ENCODE assay signal across 12 cellular contexts in the genomic region with DNA sequence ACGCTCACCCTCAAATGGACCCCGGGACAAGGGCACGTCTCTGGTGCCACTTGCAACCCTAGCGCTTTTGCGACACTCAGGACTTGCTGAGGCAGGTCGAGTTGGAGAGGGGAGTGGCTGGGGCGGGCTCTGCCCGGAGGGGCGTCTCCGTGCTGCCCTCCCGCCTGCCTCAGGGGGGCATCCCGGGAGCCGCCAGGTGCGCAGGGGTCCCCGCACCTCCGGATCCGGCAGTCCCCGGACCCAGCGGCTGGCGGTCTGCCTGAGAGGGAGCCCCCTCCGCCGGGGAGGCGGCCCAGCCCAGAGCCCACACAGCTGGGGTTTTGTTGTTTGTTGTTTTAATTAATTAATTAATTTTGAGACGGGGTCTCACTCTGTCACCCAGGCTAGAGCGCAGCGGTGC. TPM values are rescaled to one million over a fixed set of nuclear protein-coding genes. Genes with fewer than 3 reads are reported as not detected.
A peak's percentile ranks its signal among the peaks of the same experiment; 100 is the strongest.
DNase-seq lines count a peak whose midpoint lies in the region; ATAC-seq and TF ChIP-seq lines count a peak whose summit lies in the region.
"Had no signal": no experiment of that assay in that cellular context is flagged by ENCODE, and none has a peak within 500 bp of the region (broad histone marks: within the 10 kb centered on the region; RNA-seq: fewer than 3 reads in every experiment).

A gene (minus strand): TSS at position 71 of the 400 bp plus-strand sequence. CDS start 820 bp downstream, outside the sequence.

- POLR2A ChIA-PET in AG04450 (lab: Yijun Ruan, JAX), result interaction anchor here (0.6 kb wide), 1 partner anchor 66 kb away, joined by 4 read pairs; no protein-coding TSS in a partner anchor

- CTCF ChIA-PET in AG04450 (lab: Charles Lee), result interaction anchor here (0.7 to 2.4 kb wide), 3 partner anchors 8 to 54 kb away, joined by 3 to 7 read pairs (median 3); no protein-coding TSS in a partner anchor

- TF ChIP-seq CTCF in AG04450 (IDR thresholded peaks at IDR 0.05; ENCODE audit: low read depth, low read length) (no peak), mucosa of descending colon (IDR thresholded peaks at IDR 0.05) (no peak)

- H3K9ac ChIP-seq in HUES64 (ENCODE audit: low read depth, low read length), result no peak within 1 kb of the TSS

- no peaks in the 10 kb centered on the region for H3K36me3 ChIP-seq in HUES64 (ENCODE audit: insufficient read depth, low read length)
- H3K36me3 ChIP-seq in mucosa of descending colon (ENCODE audit: low read depth), result no peaks in the 10 kb centered on the region
- H3K36me3 ChIP-seq: sigmoid colon had no signal

- H3K9me3 ChIP-seq in AG04450 (ENCODE audit: control insufficient read depth, insufficient read depth, low read length) (peaks cover under 1% of the 10 kb centered on the region; the same call in 1 of the 2 replicates), HUES64 (ENCODE audit: insufficient read depth, low read depth, low read length) (no peaks in the 10 kb centered on the region), mucosa of descending colon (no peaks in the 10 kb centered on the region)
- H3K9me3 ChIP-seq: sigmoid colon had no signal

- DNase-seq in AG04450 (ENCODE audit: low read depth, low spot score) (no peak), ecto neural progenitor cell (ENCODE audit: low spot score) (peak; percentile 64), mucosa of descending colon (peak in 2 of 3 donors; percentile 52 to 69), NCI-H2107 treated with DMSO at 0.1 percent for 48 hours (lab: John Stamatoyannopoulos, UW; ENCODE audit: unreplicated experiment) (no peak), AG08395 (ENCODE audit: low spot score) (no peak)
- no peak for DNase-seq in activated CD8-positive, alpha-beta memory T cell treated with anti-CD3 and anti-CD28 coated beads, Interleukin-2, amount 50 U/mL, for 4 hours
- DNase-seq: activated T-cell treated with anti-CD3 and anti-CD28 coated beads for 4 hours; sigmoid colon; stimulated activated naive CD4-positive, alpha-beta T cell treated with Interleukin-2 at 50 U/mL for 16 hours had no signal

- H3K27ac ChIP-seq in AG04450 (ENCODE audit: low read depth, low read length) (no peak within 1 kb of the TSS), HUES64 (ENCODE audit: low read depth, low read length) (no peak within 1 kb of the TSS)
- H3K27ac ChIP-seq: sigmoid colon, SK-N-MC had no signal

- ATAC-seq in mucosa of descending colon (peak; percentile 67), GM21619 (IDR thresholded peaks at IDR 0.05; ENCODE audit: unreplicated experiment) (no peak)

- 14% methylated on average over 25 of the region's 26 CpGs for WGBS in HUES64

- intact Hi-C loops in mucosa of descending colon (cut with DNase I, micrococcal nuclease), result no loop called here

- H3K27me3 ChIP-seq in AG04450 (ENCODE audit: control insufficient read depth, insufficient read depth, low read length) (peaks cover 7% of the 10 kb centered on the region), HUES64 (ENCODE audit: insufficient read depth, low read length) (no peaks in the 10 kb centered on the region)

- H3K4me1 ChIP-seq in HUES64 (ENCODE audit: insufficient read depth, low read length) (no peaks in the 10 kb centered on the region), mucosa of descending colon (ENCODE audit: low read depth) (peaks cover 16% of the 10 kb centered on the region)

- peak within 1 kb of the TSS; percentile 13; the same call in 1 of the 2 replicates for H3K4me3 ChIP-seq in AG04450 (ENCODE audit: low read depth, low read length)
- H3K4me3 ChIP-seq in HUES64 (ENCODE audit: low read length), result peak within 1 kb of the TSS; percentile 46
- H3K4me3 ChIP-seq in mucosa of descending colon, result no peak within 1 kb of the TSS
- H3K4me3 ChIP-seq: SK-N-MC had no signal

RNA-seq across cellular contexts. Expression of the gene that starts here (rescaled TPM):
- polyA plus RNA-seq in AG04450 (2011; rRNA removed), result not detected in 2 replicates
- not detected in 2 replicates for polyA minus RNA-seq in AG04450 (2011; rRNA and poly(A)+ RNA removed)
- polyA plus RNA-seq in HUES64 (2013, experiment 1 of 2), result 0.20 TPM
- not detected for polyA plus RNA-seq in HUES64 (2013, experiment 2 of 2)
- total RNA-seq in mucosa of descending colon, result 1 to 10 TPM; 3.0 to 5.3 (median 3.6) TPM
- total RNA-seq: sigmoid colon had no signal

Comparison
In these comparisons a context has a peak if more than half of its experiments do, and no peak if none do; other contexts are left out.
1. DNase-seq: peak in ecto neural progenitor cell (single experiment) and mucosa of descending colon (2 of 3); none in AG04450 (single experiment), NCI-H2107 treated with DMSO at 0.1 percent for 48 hours (single experiment), activated CD8-positive, alpha-beta memory T cell treated with anti-CD3 and anti-CD28 coated beads, Interleukin-2, amount 50 U/mL, for 4 hours (single experiment) and AG08395 (single experiment).